Comparison of ENCODE assay signal across 1 cellular context in genomic region chr11:118918686-118919280, GRCh38.
TF ChIP-seq lines count a peak whose summit lies in the region.

No MANE protein-coding gene starts in this region.

TF ChIP-seq in HepG2, 621 proteins besides CTCF, POLR2A, EP300 and RAD21:
- peak; percentile 23; the same call in 1 of the 2 replicates for TF ChIP-seq TAF1 (CRISPR knock-in tag; IDR thresholded peaks at IDR 0.05)
- TF ChIP-seq ZNF572 (CRISPR knock-in tag; IDR thresholded peaks at IDR 0.05), result 0 out of 2 replicates have a peak, but pooled peaks have one; percentile 7
- TF ChIP-seq FOXA3 (CRISPR knock-in tag; IDR thresholded peaks at IDR 0.05), result no peak
- no peak for TF ChIP-seq ZNF737 (CRISPR knock-in tag; IDR thresholded peaks at IDR 0.05; ENCODE audit: borderline replicate concordance)
- TF ChIP-seq POLR2G (IDR thresholded peaks at IDR 0.05; ENCODE audit: low read depth, low read length), result 0 out of 2 replicates have a peak, but pooled peaks have one; percentile 10
- no peak for TF ChIP-seq HNRNPH1 (optimal IDR thresholded peaks at IDR 0.05; ENCODE audit: low read depth, low read length)
- TF ChIP-seq TAF15 (IDR thresholded peaks at IDR 0.05; ENCODE audit: low read depth, low read length, poor library complexity, severe bottlenecking), result no peak
- no peak for TF ChIP-seq ZNF616 (CRISPR knock-in tag; IDR thresholded peaks at IDR 0.05; ENCODE audit: low read depth)
- TF ChIP-seq PHB2 (IDR thresholded peaks at IDR 0.05; ENCODE audit: partially characterized antibody), result no peak
- TF ChIP-seq ZNF740 (CRISPR knock-in tag; IDR thresholded peaks at IDR 0.05), result peak; percentile 34; the same call in 1 of the 2 replicates
- TF ChIP-seq ZNF609 (CRISPR knock-in tag; IDR thresholded peaks at IDR 0.05; ENCODE audit: borderline replicate concordance), result no peak; the same call in 1 of the 2 replicates
- no peak for TF ChIP-seq ZNF205 (CRISPR knock-in tag; IDR thresholded peaks at IDR 0.05)
- peak; percentile 80 for TF ChIP-seq ZNF768 (CRISPR knock-in tag; IDR thresholded peaks at IDR 0.05)
- TF ChIP-seq ZNF337 (CRISPR knock-in tag; IDR thresholded peaks at IDR 0.05; ENCODE audit: borderline replicate concordance, low read depth), result no peak
